ENCODE assay signal across 8 cellular contexts in the genomic region with DNA sequence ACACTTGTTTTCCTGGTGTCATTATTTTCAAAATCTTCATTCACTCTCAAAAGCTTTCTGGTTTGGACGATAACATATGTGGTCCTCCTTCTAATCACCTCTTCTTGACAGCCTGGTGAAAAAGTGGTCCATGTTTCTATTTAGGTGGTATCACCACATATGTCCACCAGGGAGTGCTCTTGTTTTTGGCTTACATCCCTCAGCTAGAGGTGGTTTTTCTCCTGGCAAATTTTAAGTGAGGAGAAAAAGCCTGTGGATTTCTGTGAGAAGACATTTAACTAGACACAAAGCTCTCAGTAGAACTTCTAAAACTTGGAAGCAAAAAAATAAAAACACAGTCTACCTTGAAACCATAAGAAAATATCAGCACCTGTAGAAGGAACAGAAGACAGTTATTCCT. TPM values are rescaled to one million over a fixed set of nuclear protein-coding genes. Genes with fewer than 3 reads are reported as not detected.
DNase-seq lines count a peak whose midpoint lies in the region; ATAC-seq, FAIRE-seq and TF ChIP-seq lines count a peak whose summit lies in the region.

No MANE protein-coding gene starts in this region.

- no peaks in the 10 kb centered on the region for H3K9me3 ChIP-seq in K562 (replicated peaks; ENCODE audit: control insufficient read depth, insufficient read depth, low read depth, low read length)
- H3K9me3 ChIP-seq in suprapubic skin, result no peaks in the 10 kb centered on the region

- H3K27ac ChIP-seq in K562 (ENCODE audit: extremely low read depth, low read depth, low read length) (no peak overlapping the region), suprapubic skin (no peak overlapping the region)

- H3K4me3 ChIP-seq in K562 (no peak overlapping the region), suprapubic skin (no peak overlapping the region)

- no peak overlapping the region for H3K4me2 ChIP-seq in K562 (ENCODE audit: insufficient read depth, low read length)

- POLR2A ChIA-PET in K562 (lab: Yijun Ruan, JAX), result no interaction called here

- no peak for TF ChIP-seq POLR2A in K562 (conservative IDR thresholded peaks at IDR 0.05)
- TF ChIP-seq POLR2A in suprapubic skin (IDR thresholded peaks at IDR 0.05), result no peak

- H3K9me3 Mint-ChIP-seq in mesothelial cell of epicardium, result peaks cover 20% of the 10 kb centered on the region

- in situ Hi-C loops in K562 (cut with MboI), result no loop called here

- TF ChIP-seq CTCF in K562 (IDR thresholded peaks at IDR 0.05 in 2 of 3, conservative IDR thresholded peaks at IDR 0.05 in 1 of 3; ENCODE audit: insufficient read depth in 2 of 3, low read depth in 1 of 3, low read length in 3 of 3), result peak; percentile 18 to 44 (median 23); a peak in 3 of 6 replicates
- TF ChIP-seq CTCF in mesothelial cell of epicardium (IDR thresholded peaks at IDR 0.05; ENCODE audit: unreplicated experiment), result peak; percentile 73
- no peak for TF ChIP-seq CTCF in suprapubic skin (IDR thresholded peaks at IDR 0.05)

- H3K9ac ChIP-seq in K562 (ENCODE audit: insufficient read depth in 1 of 2, low read depth in 2 of 2, low read length in 2 of 2), result no peak overlapping the region

- no peaks in the 10 kb centered on the region for H4K20me1 ChIP-seq in K562 (replicated peaks; ENCODE audit: control insufficient read depth, insufficient read depth, low read length)

- TF ChIP-seq EP300 in K562 (IDR thresholded peaks at IDR 0.05; ENCODE audit: low read length) (no peak), suprapubic skin (IDR thresholded peaks at IDR 0.05) (no peak)

- intact Hi-C loops in K562 (cut with micrococcal nuclease), result loop anchor here (1.0 kb wide), 1 partner anchor 621 kb away; no protein-coding TSS in a partner anchor

- ATAC-seq in K562, result no peak

- CTCF ChIA-PET in K562 (lab: Yijun Ruan, JAX; ENCODE audit: low intra/inter-chr PET ratio), result interaction anchor here (1.2 kb wide), 1 partner anchor 621 kb away, joined by 3 read pairs; no protein-coding TSS in a partner anchor

- DNase-seq in SIG-M5 treated with dmso at 0.1 percent for 504 hours (lab: John Stamatoyannopoulos, UW; ENCODE audit: unreplicated experiment) (peak; percentile 6), SIG-M5 (lab: John Stamatoyannopoulos, UW) (no peak), NCI-H1092 treated with DMSO at 0.1 percent for 48 hours (lab: John Stamatoyannopoulos, UW) (peak; percentile 74), K562 (ENCODE audit: extremely low read depth in 1 of 4, low spot score in 3 of 4) (peak; percentile 8 to 24 (median 10)), mesothelial cell of epicardium (ENCODE audit: low spot score in 2 of 2, unreplicated experiment in 2 of 2) (no peak), NCI-H2227 (lab: John Stamatoyannopoulos, UW; ENCODE audit: unreplicated experiment) (no peak), suprapubic skin (ENCODE audit: low spot score in 2 of 2) (no peak)
- no peak for DNase-seq in activated CD4-positive, alpha-beta T cell treated with anti-CD3 and anti-CD28 coated beads, Interleukin-2, amount 50 U/mL, for 4 hours

- H3K27me3 ChIP-seq in K562 (ENCODE audit: control insufficient read depth in 2 of 2, insufficient read depth in 2 of 2, low read length in 2 of 2), result no peaks in the 10 kb centered on the region
- no peaks in the 10 kb centered on the region for H3K27me3 ChIP-seq in suprapubic skin

- no peaks in the 10 kb centered on the region for H3K79me2 ChIP-seq in K562 (ENCODE audit: control insufficient read depth, insufficient read depth, low read length)

- peak; percentile 21 to 50; a peak in 2 of 4 replicates for TF ChIP-seq RAD21 in K562 (CRISPR knock-in tag; conservative IDR thresholded peaks at IDR 0.05 in 1 of 2, IDR thresholded peaks at IDR 0.05 in 1 of 2)

- no TSS peak for BruUV-seq in K562 (replicated peaks; lab: Mats Ljungman, UMichigan)

- H3K4me1 ChIP-seq in K562 (replicated peaks in 1 of 2; ENCODE audit: control insufficient read depth in 2 of 2, insufficient read depth in 2 of 2, low read length in 2 of 2) (no peaks in the 10 kb centered on the region), suprapubic skin (no peaks in the 10 kb centered on the region)

- no peaks in the 10 kb centered on the region for H3K36me3 ChIP-seq in K562 (ENCODE audit: control insufficient read depth, insufficient read depth, low read length)
- no peaks in the 10 kb centered on the region for H3K36me3 ChIP-seq in suprapubic skin

- WGBS in K562 (ENCODE audit: insufficient coverage, low coverage, missing lambda C conversion rate), result 0% methylated on average over 1 of the region's 1 CpG
- 20% methylated on average over 1 of the region's 1 CpG for WGBS in suprapubic skin

- H3K27ac Mint-ChIP-seq in mesothelial cell of epicardium, result no peak overlapping the region

- no peak overlapping the region for H3K4me3 Mint-ChIP-seq in mesothelial cell of epicardium

- H2AFZ ChIP-seq in K562 (ENCODE audit: low read depth, low read length), result no peak overlapping the region

- peaks cover 4% of the 10 kb centered on the region for H3K36me3 Mint-ChIP-seq in mesothelial cell of epicardium

- FAIRE-seq in K562 (lab: Jason Lieb, UNC), result no peak

- no peaks in the 10 kb centered on the region for H3K9me1 ChIP-seq in K562 (ENCODE audit: control insufficient read depth, insufficient read depth, low read length)

- peaks cover 12% of the 10 kb centered on the region for H3K4me1 Mint-ChIP-seq in mesothelial cell of epicardium

- peaks cover 9% of the 10 kb centered on the region for H3K27me3 Mint-ChIP-seq in mesothelial cell of epicardium (ENCODE audit: low read depth)

TF ChIP-seq in K562, 482 proteins besides CTCF, POLR2A, EP300 and RAD21:
- no peak for TF ChIP-seq ZNF140 (CRISPR knock-in tag; IDR thresholded peaks at IDR 0.05)
- TF ChIP-seq, protein P1, sequence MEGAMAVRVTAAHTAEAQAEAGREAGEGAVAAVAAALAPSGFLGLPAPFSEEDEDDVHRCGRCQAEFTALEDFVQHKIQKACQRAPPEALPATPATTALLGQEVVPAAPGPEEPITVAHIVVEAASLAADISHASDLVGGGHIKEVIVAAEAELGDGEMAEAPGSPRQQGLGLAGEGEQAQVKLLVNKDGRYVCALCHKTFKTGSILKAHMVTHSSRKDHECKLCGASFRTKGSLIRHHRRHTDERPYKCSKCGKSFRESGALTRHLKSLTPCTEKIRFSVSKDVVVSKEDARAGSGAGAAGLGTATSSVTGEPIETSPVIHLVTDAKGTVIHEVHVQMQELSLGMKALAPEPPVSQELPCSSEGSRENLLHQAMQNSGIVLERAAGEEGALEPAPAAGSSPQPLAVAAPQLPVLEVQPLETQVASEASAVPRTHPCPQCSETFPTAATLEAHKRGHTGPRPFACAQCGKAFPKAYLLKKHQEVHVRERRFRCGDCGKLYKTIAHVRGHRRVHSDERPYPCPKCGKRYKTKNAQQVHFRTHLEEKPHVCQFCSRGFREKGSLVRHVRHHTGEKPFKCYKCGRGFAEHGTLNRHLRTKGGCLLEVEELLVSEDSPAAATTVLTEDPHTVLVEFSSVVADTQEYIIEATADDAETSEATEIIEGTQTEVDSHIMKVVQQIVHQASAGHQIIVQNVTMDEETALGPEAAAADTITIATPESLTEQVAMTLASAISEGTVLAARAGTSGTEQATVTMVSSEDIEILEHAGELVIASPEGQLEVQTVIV (CRISPR knock-in tag; IDR thresholded peaks at IDR 0.05; ENCODE audit: borderline replicate concordance), result no peak
- no peak for TF ChIP-seq RAD51 (IDR thresholded peaks at IDR 0.05; ENCODE audit: borderline replicate concordance, low read depth)
- no peak for TF ChIP-seq ETV6 (IDR thresholded peaks at IDR 0.05; ENCODE audit: borderline replicate concordance in 1 of 2, low read depth in 2 of 2, low read length in 1 of 2)
- TF ChIP-seq ETV6 (CRISPR knock-in tag; IDR thresholded peaks at IDR 0.05; ENCODE audit: borderline replicate concordance), result no peak
- no peak for TF ChIP-seq TEAD4 (IDR thresholded peaks at IDR 0.05; ENCODE audit: low read length)
- no peak for TF ChIP-seq TEAD4 (CRISPR knock-in tag; IDR thresholded peaks at IDR 0.05; ENCODE audit: borderline replicate concordance)
- TF ChIP-seq STAG1 (CRISPR knock-in tag; IDR thresholded peaks at IDR 0.05; ENCODE audit: borderline replicate concordance), result no peak
- no peak for TF ChIP-seq FOXJ2 (tag; IDR thresholded peaks at IDR 0.05)

RNA-seq across cellular contexts. Expression of a gene that starts 58.0 kb away (rescaled TPM):
- total RNA-seq in K562 (2011; cell fraction: chromatin; rRNA removed; ENCODE audit: low replicate concordance), result not detected in 2 replicates
- total RNA-seq in K562 (2011; cell fraction: nucleolus; rRNA removed), result not detected in 2 replicates
- not detected in 2 replicates for total RNA-seq in K562 (2011; cell fraction: nucleoplasm; rRNA removed)
- total RNA-seq in K562 (2014; rRNA removed) (not detected in 2 replicates), K562 (2014; rRNA removed; fragmentation: Illumina TruSeq; extraction: Trizol) (not detected in 2 replicates), K562 (2015; rRNA removed; fragmentation: Illumina TruSeq; extraction: Trizol) (not detected in 2 replicates), K562 (2021) (not detected in 2 replicates), mesothelial cell of epicardium (0.02 to 0.07 TPM in 2 of 3 replicates, not detected in the other), suprapubic skin (under 1 TPM in 2 of 4 donors, not detected in 2; 0.08 to 0.13 TPM)
- polyA plus RNA-seq in K562 (2011; rRNA removed) (not detected in 2 replicates), K562 (2014; fragmentation: Illumina TruSeq; extraction: Trizol) (not detected in 2 replicates), K562 (2014; fragmentation: Nextera tagmentation; extraction: Ambion mirVana) (not detected), K562 (2014; rRNA removed) (not detected in 2 replicates)
- polyA plus RNA-seq in K562 (2011; cell fraction: cytosol; rRNA removed), result not detected in 2 replicates
- not detected in 2 replicates for polyA plus RNA-seq in K562 (2011; cell fraction: nucleus; rRNA removed)
- polyA plus RNA-seq in K562 (2012), result not detected in 2 replicates
- not detected in 2 replicates for polyA minus RNA-seq in K562 (2011; rRNA and poly(A)+ RNA removed)
- not detected in 2 replicates for polyA minus RNA-seq in K562 (2011; cell fraction: cytosol; rRNA and poly(A)+ RNA removed)
- not detected in 2 replicates for polyA minus RNA-seq in K562 (2011; cell fraction: nucleus; rRNA and poly(A)+ RNA removed)

Comparison
In these comparisons a context has a peak if more than half of its experiments do, and no peak if none do; other contexts are left out.
1. DNase-seq: peak in SIG-M5 treated with dmso at 0.1 percent for 504 hours (single experiment), NCI-H1092 treated with DMSO at 0.1 percent for 48 hours (single experiment) and K562 (4 of 4); none in SIG-M5 (single experiment), mesothelial cell of epicardium (0 of 2), NCI-H2227 (single experiment), activated CD4-positive, alpha-beta T cell treated with anti-CD3 and anti-CD28 coated beads, Interleukin-2, amount 50 U/mL, for 4 hours (0 of 2) and suprapubic skin (0 of 2).
2. CTCF ChIP-seq: peak in K562 (3 of 3) and mesothelial cell of epicardium (single experiment); none in suprapubic skin (0 of 2).